Comparison of ENCODE assay signal across 1 cellular context in the genomic region with DNA sequence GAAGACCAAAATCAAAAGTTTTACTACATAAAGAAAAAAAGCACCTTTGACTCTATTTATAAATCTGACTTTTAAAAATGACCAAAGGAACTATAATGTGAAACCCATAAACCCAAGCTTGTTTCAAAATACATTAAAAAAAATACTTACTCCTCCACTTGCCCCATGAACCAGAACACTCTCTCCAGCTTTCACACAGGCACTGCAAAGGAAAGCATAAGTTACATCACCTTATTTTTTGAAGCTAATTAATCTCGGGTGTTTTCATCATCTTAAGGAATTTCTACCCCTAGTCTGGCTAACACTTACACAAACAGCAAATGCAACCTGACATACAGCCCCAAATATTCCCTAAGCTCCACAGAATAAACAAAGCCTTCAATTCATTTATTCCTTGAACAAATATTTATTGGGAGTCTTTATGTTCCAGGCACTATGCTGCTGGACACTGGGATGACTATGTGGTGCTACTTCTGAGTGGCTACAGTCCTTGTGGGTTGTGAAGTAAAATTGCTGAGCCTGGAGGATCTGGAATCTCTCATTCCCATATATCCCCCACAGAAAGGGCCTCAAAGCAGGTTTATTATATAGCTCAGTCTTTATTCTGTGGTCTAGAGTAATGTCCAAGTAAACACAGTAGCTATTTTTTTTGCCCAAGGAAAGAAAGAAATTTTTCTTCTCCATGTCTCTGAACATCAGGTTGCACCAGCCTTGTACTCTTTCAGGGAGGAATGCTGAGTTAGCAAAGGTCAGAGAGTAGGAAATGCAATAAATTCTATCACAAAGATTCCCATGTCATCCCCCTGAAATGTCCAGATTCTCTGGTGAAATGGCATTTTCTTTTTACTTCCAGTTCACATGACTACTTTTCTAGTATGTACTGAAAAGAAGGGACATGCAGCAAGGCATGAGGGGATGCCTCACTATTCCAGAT.
A peak's percentile ranks its signal among the peaks of the same experiment; 100 is the strongest.
TF ChIP-seq lines count a peak whose summit lies in the region.

No MANE protein-coding gene starts in this region.

TF ChIP-seq in GM12878, 131 proteins besides CTCF, POLR2A, EP300 and RAD21:
- TF ChIP-seq CHD1 (IDR thresholded peaks at IDR 0.05; ENCODE audit: low read depth, low read length) = no peak
- no peak for TF ChIP-seq RB1 (IDR thresholded peaks at IDR 0.05; ENCODE audit: borderline replicate concordance)
- TF ChIP-seq MTA2 (IDR thresholded peaks at IDR 0.05; ENCODE audit: low read depth) = peak; percentile 29; the same call in 1 of the 2 replicates
- peak; percentile 24 for TF ChIP-seq MEF2B (IDR thresholded peaks at IDR 0.05; ENCODE audit: partially characterized antibody, poor library complexity, severe bottlenecking)
- TF ChIP-seq CBFB (IDR thresholded peaks at IDR 0.05; ENCODE audit: low read depth) = no peak
- TF ChIP-seq IRF4 (IDR thresholded peaks at IDR 0.05; ENCODE audit: low read depth, low read length) = no peak
- peak; percentile 58 for TF ChIP-seq NFIC (IDR thresholded peaks at IDR 0.05; ENCODE audit: low read depth, low read length)
- TF ChIP-seq RFX5 (IDR thresholded peaks at IDR 0.05; ENCODE audit: low read depth, low read length) = no peak
- TF ChIP-seq SIN3A (IDR thresholded peaks at IDR 0.05; ENCODE audit: low read depth, low read length) = no peak
- no peak for TF ChIP-seq BRCA1 (IDR thresholded peaks at IDR 0.05; ENCODE audit: low read depth, low read length)
- TF ChIP-seq HDAC6 (IDR thresholded peaks at IDR 0.05; ENCODE audit: unreplicated experiment) = no peak
- TF ChIP-seq BMI1 (IDR thresholded peaks at IDR 0.05; ENCODE audit: borderline replicate concordance) = no peak
- TF ChIP-seq ATF7 (IDR thresholded peaks at IDR 0.05; ENCODE audit: low read depth) = peak; percentile 55
- TF ChIP-seq, protein P1, sequence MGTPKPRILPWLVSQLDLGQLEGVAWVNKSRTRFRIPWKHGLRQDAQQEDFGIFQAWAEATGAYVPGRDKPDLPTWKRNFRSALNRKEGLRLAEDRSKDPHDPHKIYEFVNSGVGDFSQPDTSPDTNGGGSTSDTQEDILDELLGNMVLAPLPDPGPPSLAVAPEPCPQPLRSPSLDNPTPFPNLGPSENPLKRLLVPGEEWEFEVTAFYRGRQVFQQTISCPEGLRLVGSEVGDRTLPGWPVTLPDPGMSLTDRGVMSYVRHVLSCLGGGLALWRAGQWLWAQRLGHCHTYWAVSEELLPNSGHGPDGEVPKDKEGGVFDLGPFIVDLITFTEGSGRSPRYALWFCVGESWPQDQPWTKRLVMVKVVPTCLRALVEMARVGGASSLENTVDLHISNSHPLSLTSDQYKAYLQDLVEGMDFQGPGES (IDR thresholded peaks at IDR 0.05) = no peak
- TF ChIP-seq TCF7 (IDR thresholded peaks at IDR 0.05; ENCODE audit: borderline replicate concordance) = no peak
- TF ChIP-seq CREM (IDR thresholded peaks at IDR 0.05; ENCODE audit: low read depth) = peak; percentile 17; the same call in 1 of the 2 replicates
- no peak for TF ChIP-seq BCL3 (IDR thresholded peaks at IDR 0.05; ENCODE audit: borderline replicate concordance, insufficient read depth, low read depth, low read length, poor library complexity, severe bottlenecking)
- TF ChIP-seq, protein P2, sequence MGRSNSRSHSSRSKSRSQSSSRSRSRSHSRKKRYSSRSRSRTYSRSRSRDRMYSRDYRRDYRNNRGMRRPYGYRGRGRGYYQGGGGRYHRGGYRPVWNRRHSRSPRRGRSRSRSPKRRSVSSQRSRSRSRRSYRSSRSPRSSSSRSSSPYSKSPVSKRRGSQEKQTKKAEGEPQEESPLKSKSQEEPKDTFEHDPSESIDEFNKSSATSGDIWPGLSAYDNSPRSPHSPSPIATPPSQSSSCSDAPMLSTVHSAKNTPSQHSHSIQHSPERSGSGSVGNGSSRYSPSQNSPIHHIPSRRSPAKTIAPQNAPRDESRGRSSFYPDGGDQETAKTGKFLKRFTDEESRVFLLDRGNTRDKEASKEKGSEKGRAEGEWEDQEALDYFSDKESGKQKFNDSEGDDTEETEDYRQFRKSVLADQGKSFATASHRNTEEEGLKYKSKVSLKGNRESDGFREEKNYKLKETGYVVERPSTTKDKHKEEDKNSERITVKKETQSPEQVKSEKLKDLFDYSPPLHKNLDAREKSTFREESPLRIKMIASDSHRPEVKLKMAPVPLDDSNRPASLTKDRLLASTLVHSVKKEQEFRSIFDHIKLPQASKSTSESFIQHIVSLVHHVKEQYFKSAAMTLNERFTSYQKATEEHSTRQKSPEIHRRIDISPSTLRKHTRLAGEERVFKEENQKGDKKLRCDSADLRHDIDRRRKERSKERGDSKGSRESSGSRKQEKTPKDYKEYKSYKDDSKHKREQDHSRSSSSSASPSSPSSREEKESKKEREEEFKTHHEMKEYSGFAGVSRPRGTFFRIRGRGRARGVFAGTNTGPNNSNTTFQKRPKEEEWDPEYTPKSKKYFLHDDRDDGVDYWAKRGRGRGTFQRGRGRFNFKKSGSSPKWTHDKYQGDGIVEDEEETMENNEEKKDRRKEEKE (IDR thresholded peaks at IDR 0.05) = no peak
- TF ChIP-seq, protein P3, sequence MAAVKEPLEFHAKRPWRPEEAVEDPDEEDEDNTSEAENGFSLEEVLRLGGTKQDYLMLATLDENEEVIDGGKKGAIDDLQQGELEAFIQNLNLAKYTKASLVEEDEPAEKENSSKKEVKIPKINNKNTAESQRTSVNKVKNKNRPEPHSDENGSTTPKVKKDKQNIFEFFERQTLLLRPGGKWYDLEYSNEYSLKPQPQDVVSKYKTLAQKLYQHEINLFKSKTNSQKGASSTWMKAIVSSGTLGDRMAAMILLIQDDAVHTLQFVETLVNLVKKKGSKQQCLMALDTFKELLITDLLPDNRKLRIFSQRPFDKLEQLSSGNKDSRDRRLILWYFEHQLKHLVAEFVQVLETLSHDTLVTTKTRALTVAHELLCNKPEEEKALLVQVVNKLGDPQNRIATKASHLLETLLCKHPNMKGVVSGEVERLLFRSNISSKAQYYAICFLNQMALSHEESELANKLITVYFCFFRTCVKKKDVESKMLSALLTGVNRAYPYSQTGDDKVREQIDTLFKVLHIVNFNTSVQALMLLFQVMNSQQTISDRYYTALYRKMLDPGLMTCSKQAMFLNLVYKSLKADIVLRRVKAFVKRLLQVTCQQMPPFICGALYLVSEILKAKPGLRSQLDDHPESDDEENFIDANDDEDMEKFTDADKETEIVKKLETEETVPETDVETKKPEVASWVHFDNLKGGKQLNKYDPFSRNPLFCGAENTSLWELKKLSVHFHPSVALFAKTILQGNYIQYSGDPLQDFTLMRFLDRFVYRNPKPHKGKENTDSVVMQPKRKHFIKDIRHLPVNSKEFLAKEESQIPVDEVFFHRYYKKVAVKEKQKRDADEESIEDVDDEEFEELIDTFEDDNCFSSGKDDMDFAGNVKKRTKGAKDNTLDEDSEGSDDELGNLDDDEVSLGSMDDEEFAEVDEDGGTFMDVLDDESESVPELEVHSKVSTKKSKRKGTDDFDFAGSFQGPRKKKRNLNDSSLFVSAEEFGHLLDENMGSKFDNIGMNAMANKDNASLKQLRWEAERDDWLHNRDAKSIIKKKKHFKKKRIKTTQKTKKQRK (IDR thresholded peaks at IDR 0.05; ENCODE audit: low read depth, low read length) = no peak
- peak; percentile 57 for TF ChIP-seq RUNX3 (IDR thresholded peaks at IDR 0.05; ENCODE audit: low read length)
- peak; percentile 19 to 55; a peak in 3 of 4 replicates for TF ChIP-seq IKZF2 (IDR thresholded peaks at IDR 0.05)
- TF ChIP-seq, protein P4, sequence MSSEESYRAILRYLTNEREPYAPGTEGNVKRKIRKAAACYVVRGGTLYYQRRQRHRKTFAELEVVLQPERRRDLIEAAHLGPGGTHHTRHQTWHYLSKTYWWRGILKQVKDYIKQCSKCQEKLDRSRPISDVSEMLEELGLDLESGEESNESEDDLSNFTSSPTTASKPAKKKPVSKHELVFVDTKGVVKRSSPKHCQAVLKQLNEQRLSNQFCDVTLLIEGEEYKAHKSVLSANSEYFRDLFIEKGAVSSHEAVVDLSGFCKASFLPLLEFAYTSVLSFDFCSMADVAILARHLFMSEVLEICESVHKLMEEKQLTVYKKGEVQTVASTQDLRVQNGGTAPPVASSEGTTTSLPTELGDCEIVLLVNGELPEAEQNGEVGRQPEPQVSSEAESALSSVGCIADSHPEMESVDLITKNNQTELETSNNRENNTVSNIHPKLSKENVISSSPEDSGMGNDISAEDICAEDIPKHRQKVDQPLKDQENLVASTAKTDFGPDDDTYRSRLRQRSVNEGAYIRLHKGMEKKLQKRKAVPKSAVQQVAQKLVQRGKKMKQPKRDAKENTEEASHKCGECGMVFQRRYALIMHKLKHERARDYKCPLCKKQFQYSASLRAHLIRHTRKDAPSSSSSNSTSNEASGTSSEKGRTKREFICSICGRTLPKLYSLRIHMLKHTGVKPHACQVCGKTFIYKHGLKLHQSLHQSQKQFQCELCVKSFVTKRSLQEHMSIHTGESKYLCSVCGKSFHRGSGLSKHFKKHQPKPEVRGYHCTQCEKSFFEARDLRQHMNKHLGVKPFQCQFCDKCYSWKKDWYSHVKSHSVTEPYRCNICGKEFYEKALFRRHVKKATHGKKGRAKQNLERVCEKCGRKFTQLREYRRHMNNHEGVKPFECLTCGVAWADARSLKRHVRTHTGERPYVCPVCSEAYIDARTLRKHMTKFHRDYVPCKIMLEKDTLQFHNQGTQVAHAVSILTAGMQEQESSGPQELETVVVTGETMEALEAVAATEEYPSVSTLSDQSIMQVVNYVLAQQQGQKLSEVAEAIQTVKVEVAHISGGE (CRISPR knock-in tag; IDR thresholded peaks at IDR 0.05) = no peak
- no peak for TF ChIP-seq KDM1A (IDR thresholded peaks at IDR 0.05; ENCODE audit: borderline replicate concordance)
- TF ChIP-seq, protein P5, sequence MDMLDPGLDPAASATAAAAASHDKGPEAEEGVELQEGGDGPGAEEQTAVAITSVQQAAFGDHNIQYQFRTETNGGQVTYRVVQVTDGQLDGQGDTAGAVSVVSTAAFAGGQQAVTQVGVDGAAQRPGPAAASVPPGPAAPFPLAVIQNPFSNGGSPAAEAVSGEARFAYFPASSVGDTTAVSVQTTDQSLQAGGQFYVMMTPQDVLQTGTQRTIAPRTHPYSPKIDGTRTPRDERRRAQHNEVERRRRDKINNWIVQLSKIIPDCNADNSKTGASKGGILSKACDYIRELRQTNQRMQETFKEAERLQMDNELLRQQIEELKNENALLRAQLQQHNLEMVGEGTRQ (IDR thresholded peaks at IDR 0.05; ENCODE audit: borderline replicate concordance, low read depth, low read length) = no peak
- TF ChIP-seq YY1 (IDR thresholded peaks at IDR 0.05; ENCODE audit: low read depth, low read length) = no peak
- no peak for TF ChIP-seq ZNF622 (IDR thresholded peaks at IDR 0.05)
- no peak for TF ChIP-seq ATF3 (IDR thresholded peaks at IDR 0.05; ENCODE audit: borderline replicate concordance, extremely low read depth, low read depth, low read length)
- 0 out of 2 replicates have a peak, but pooled peaks have one; percentile 35 for TF ChIP-seq ATF2 (IDR thresholded peaks at IDR 0.05; ENCODE audit: low read length)
- TF ChIP-seq FOXM1 (IDR thresholded peaks at IDR 0.05; ENCODE audit: low read depth, low read length) = peak; percentile 31; the same call in 1 of the 2 replicates
- no peak for TF ChIP-seq HDAC2 (IDR thresholded peaks at IDR 0.05)
- TF ChIP-seq MEF2A (IDR thresholded peaks at IDR 0.05; ENCODE audit: insufficient read depth, low read depth, low read length) = peak; percentile 81
- TF ChIP-seq, protein P6, sequence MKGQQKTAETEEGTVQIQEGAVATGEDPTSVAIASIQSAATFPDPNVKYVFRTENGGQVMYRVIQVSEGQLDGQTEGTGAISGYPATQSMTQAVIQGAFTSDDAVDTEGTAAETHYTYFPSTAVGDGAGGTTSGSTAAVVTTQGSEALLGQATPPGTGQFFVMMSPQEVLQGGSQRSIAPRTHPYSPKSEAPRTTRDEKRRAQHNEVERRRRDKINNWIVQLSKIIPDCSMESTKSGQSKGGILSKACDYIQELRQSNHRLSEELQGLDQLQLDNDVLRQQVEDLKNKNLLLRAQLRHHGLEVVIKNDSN (IDR thresholded peaks at IDR 0.05; ENCODE audit: borderline replicate concordance, extremely low read length, insufficient read depth, low read depth, low read length) = no peak
- TF ChIP-seq MYC (IDR thresholded peaks at IDR 0.05; ENCODE audit: insufficient read depth, insufficient read length, insufficient replicate concordance, low read length, severe bottlenecking) = no peak
- no peak for TF ChIP-seq NR2F1 (conservative IDR thresholded peaks at IDR 0.05)
TF ChIP-seq in GM12878: peak in this region for 10.
